ENCODE assay signal across 28 cellular contexts in genomic region chr3:161884830-161885229, GRCh38.
"Had no signal": no experiment of that assay in that cellular context is flagged by ENCODE, and none has a peak within 500 bp of the region (broad histone marks: within the 10 kb centered on the region; RNA-seq: fewer than 3 reads in every experiment).

No MANE protein-coding gene starts in this region.

- H3K79me2 ChIP-seq: parathyroid adenoma had no signal

- H3K9me3 ChIP-seq: ovary, psoas muscle, thoracic aorta, thyroid gland, vagina had no signal

- DNase-seq: natural killer cell; occipital lobe; ovary; posterior cingulate gyrus; psoas muscle; right cardiac atrium; spleen; stimulated activated CD4-positive, alpha-beta T cell treated with anti-CD3 and anti-CD28 coated beads, Interleukin-12 subunit alpha, Interleukin-12 subunit beta, amount 100 ng/mL, for 4 hours; stimulated activated CD4-positive, alpha-beta T cell treated with anti-CD3 and anti-CD28 coated beads, Interleukin-1b, Interleukin-23, amount 100 ng/mL, for 48 hours; stimulated activated CD4-positive, alpha-beta T cell treated with anti-CD3 and anti-CD28 coated beads, Interleukin-4, amount 100 ng/mL, for 1 hour; stimulated activated CD4-positive, alpha-beta T cell treated with anti-CD3 and anti-CD28 coated beads, Interleukin-4, amount 100 ng/mL, for 4 hours; stimulated activated CD8-positive, alpha-beta memory T cell treated with anti-CD3 and anti-CD28 coated beads, Interleukin-4, amount 100 ng/mL, for 48 hours; stimulated activated naive CD4-positive, alpha-beta T cell; stimulated activated naive CD8-positive, alpha-beta T cell treated with anti-CD3 and anti-CD28 coated beads, Interleukin-15, Interleukin-2, amounts not matched to agents 100 U/mL and 50 U/mL, for 24 hours; stomach; thyroid gland; trophoblast cell; upper lobe of left lung had no signal

- H3K27ac ChIP-seq: neural progenitor cell, ovary, parathyroid adenoma, psoas muscle, skin epidermis, spleen, stomach, thoracic aorta, thyroid gland, tibial nerve, upper lobe of left lung, vagina had no signal

- H3K9ac ChIP-seq: neural progenitor cell, parathyroid adenoma had no signal

- H3K4me2 ChIP-seq: neural progenitor cell, smooth muscle cell had no signal

- H3K27me3 ChIP-seq: neural progenitor cell, ovary, spleen, stomach, thyroid gland, tibial nerve, upper lobe of left lung, vagina had no signal

- FAIRE-seq: urothelium cell line had no signal

- H3K4me1 ChIP-seq: neural progenitor cell, parathyroid adenoma, psoas muscle, spleen, stomach, thyroid gland, tibial nerve, upper lobe of left lung, vagina had no signal

- H3K36me3 ChIP-seq: neural progenitor cell, ovary, spleen, stomach, thoracic aorta, thyroid gland, tibial nerve, upper lobe of left lung, vagina had no signal

- H3K4me3 ChIP-seq: neural progenitor cell, ovary, psoas muscle, skin epidermis, smooth muscle cell, spleen, stomach, thoracic aorta, thyroid gland, tibial nerve, upper lobe of left lung, vagina had no signal

- H2AFZ ChIP-seq: neural progenitor cell, parathyroid adenoma had no signal

- ATAC-seq: natural killer cell; psoas muscle; right cardiac atrium; sciatic nerve; stimulated activated memory B cell treated with anti-CD40 and anti-IgM and Interleukin-4, amounts not matched to agents 10 μg/mL and 1 μg/mL and 100 μg/mL, for 72 hours; stimulated activated naive CD8-positive, alpha-beta T cell treated with anti-CD3 and anti-CD28 coated beads, Interleukin-15, Interleukin-2, amounts not matched to agents 100 U/mL and 50 U/mL, for 24 hours had no signal
